In the genomic region with DNA sequence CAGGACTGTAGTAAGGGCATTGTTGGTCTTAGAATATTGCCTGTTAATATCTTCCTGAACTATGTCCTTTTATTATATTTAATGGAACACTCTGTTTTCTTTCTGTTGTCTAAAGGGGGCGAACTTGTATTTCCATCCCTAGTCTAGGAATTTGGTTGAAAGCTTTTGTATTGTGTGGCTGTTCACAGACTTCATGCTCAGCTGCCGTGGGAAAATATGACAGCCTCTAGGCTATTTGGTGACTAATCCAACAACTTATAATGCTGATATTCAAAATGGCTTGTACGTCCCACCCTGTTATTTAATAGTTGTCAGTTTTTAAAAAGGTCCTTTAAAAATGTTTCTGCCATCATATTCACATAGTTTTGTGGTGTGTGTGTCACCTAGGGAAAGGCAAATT, we compare ENCODE assay signal across 12 cellular contexts.
DNase-seq lines count a peak whose midpoint lies in the region; ATAC-seq and TF ChIP-seq lines count a peak whose summit lies in the region.
"Had no signal": no experiment of that assay in that cellular context is flagged by ENCODE, and none has a peak within 500 bp of the region (broad histone marks: within the 10 kb centered on the region; RNA-seq: fewer than 3 reads in every experiment).

No MANE protein-coding gene starts in this region.

- DNase-seq in EL (peak; percentile 93), RPMI7951 (ENCODE audit: low read depth) (peak; percentile 90), fibroblast of pulmonary artery (ENCODE audit: low read depth) (peak; percentile 90), progenitor cell of endocrine pancreas (ENCODE audit: low spot score, unreplicated experiment) (no peak)
- no peak for DNase-seq in central memory CD4-positive, alpha-beta T cell
- DNase-seq: NCI-H748 treated with DMSO at 0.1 percent for 48 hours; stimulated activated CD8-positive, alpha-beta memory T cell treated with anti-CD3 and anti-CD28 coated beads, Interleukin-4, amount 100 ng/mL, for 48 hours had no signal

- no peak for ATAC-seq in GM18502 (IDR thresholded peaks at IDR 0.05; ENCODE audit: poor library complexity, unreplicated experiment)
- no peak for ATAC-seq in HG03097 (IDR thresholded peaks at IDR 0.05; ENCODE audit: low FRiP score, unreplicated experiment)
- no peak for ATAC-seq in HG03045 (IDR thresholded peaks at IDR 0.05; ENCODE audit: unreplicated experiment)
- ATAC-seq: activated T-helper 17 cell treated with anti-CD3 and anti-CD28 coated beads, Interleukin-2, amount 50 U/mL, for 72 hours had no signal

- H3K4me3 ChIP-seq in fibroblast of pulmonary artery (replicated peaks; ENCODE audit: low read depth, low read length): no peak overlapping the region

- no peaks in the 10 kb centered on the region for H3K9me3 Mint-ChIP-seq in progenitor cell of endocrine pancreas (ENCODE audit: low read depth)
- H3K9me3 Mint-ChIP-seq: activated T-helper 17 cell treated with anti-CD3 and anti-CD28 coated beads, Interleukin-2, amount 50 U/mL, for 72 hours; memory B cell had no signal

- no peak overlapping the region for H3K27ac Mint-ChIP-seq in progenitor cell of endocrine pancreas
- H3K27ac Mint-ChIP-seq: activated T-helper 17 cell treated with anti-CD3 and anti-CD28 coated beads, Interleukin-2, amount 50 U/mL, for 72 hours; memory B cell had no signal

- no peaks in the 10 kb centered on the region for H3K27me3 Mint-ChIP-seq in progenitor cell of endocrine pancreas
- H3K27me3 Mint-ChIP-seq: activated T-helper 17 cell treated with anti-CD3 and anti-CD28 coated beads, Interleukin-2, amount 50 U/mL, for 72 hours; memory B cell had no signal

- H3K36me3 Mint-ChIP-seq in progenitor cell of endocrine pancreas (ENCODE audit: insufficient read depth): peaks cover 5% of the 10 kb centered on the region

- TF ChIP-seq CTCF in fibroblast of pulmonary artery (IDR thresholded peaks at IDR 0.05; ENCODE audit: low read length, missing control alignments): peak; percentile 48
- peak; percentile 9 for TF ChIP-seq CTCF in progenitor cell of endocrine pancreas (IDR thresholded peaks at IDR 0.05; ENCODE audit: unreplicated experiment)

- no peak overlapping the region for H3K4me3 Mint-ChIP-seq in progenitor cell of endocrine pancreas (ENCODE audit: low read depth)
- H3K4me3 Mint-ChIP-seq: activated T-helper 17 cell treated with anti-CD3 and anti-CD28 coated beads, Interleukin-2, amount 50 U/mL, for 72 hours; memory B cell had no signal

- peaks cover 20% of the 10 kb centered on the region for H3K4me1 Mint-ChIP-seq in progenitor cell of endocrine pancreas (ENCODE audit: low read depth)
- H3K4me1 Mint-ChIP-seq: memory B cell had no signal

Comparison
In these comparisons a context has a peak if more than half of its experiments do, and no peak if none do; other contexts are left out.
1. DNase-seq: peak in EL (single experiment), RPMI7951 (single experiment) and fibroblast of pulmonary artery (single experiment); none in progenitor cell of endocrine pancreas (single experiment) and central memory CD4-positive, alpha-beta T cell (single experiment).